18 cellular contexts compared by ENCODE assay signal in the genomic region with DNA sequence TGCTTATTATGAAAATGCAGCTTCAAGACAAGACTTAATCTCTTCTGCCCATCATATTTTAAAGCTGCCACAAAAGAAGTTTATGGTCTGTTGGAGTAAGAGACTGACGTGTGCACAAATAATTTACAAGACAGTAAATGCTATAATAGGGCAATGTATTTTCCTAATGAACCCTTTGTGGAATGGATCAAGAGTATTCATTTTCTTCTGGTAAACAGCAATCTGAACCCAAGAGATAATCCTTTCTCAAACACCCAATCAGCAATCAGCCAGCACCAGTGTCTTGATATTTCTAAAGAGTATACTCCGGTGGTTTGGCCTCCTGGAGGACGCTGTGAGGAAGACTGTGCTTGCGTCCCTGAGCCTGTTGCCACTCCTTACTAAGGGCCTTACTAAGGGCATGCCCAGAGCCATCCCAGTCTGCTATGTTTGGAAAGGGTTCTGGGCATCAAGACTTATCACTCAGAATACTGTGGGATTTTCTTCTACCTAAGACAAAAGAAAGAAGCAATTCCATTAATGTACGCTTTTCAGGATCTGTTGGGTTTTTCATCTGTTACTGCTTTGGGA. TPM values are rescaled to one million over a fixed set of nuclear protein-coding genes. Genes with fewer than 3 reads are reported as not detected.
A peak's percentile ranks its signal among the peaks of the same experiment; 100 is the strongest.
DNase-seq lines count a peak whose midpoint lies in the region; ATAC-seq, FAIRE-seq and TF ChIP-seq lines count a peak whose summit lies in the region.
"Had no signal": no experiment of that assay in that cellular context is flagged by ENCODE, and none has a peak within 500 bp of the region (broad histone marks: within the 10 kb centered on the region; RNA-seq: fewer than 3 reads in every experiment).

No MANE protein-coding gene starts in this region.

- H3K9me3 Mint-ChIP-seq in GM23338: no peaks in the 10 kb centered on the region
- H3K9me3 Mint-ChIP-seq: CD4-positive, CD25-positive, alpha-beta regulatory T cell had no signal

- H3K27ac ChIP-seq in GM23338 (ENCODE audit: low read depth) (no peak overlapping the region), K562 (ENCODE audit: extremely low read depth, low read depth, low read length) (no peak overlapping the region), GM23248 (no peak overlapping the region)
- H3K27ac ChIP-seq: HL-60 had no signal

- in situ Hi-C loops in K562 (cut with MboI) (no loop called here), GM13977 (cut with MboI; ENCODE audit: low pct_unique_long_range_greater_than_20kb, low sequenced_read_pairs, unreplicated experiment) (loop anchor here (25.0 kb wide), 2 partner anchors 135 to 260 kb away; a partner anchor contains a TSS), GM23248 (cut with MboI) (loop anchor here (25.0 kb wide), 1 partner anchor 260 kb away; a partner anchor contains a TSS)

- H3K27me3 ChIP-seq in GM23338 (ENCODE audit: insufficient read depth) (no peaks in the 10 kb centered on the region), K562 (ENCODE audit: control insufficient read depth in 2 of 2, insufficient read depth in 2 of 2, low read length in 2 of 2) (no peaks in the 10 kb centered on the region; a peak in 1 of 5 replicates), GM23248 (replicated peaks; ENCODE audit: insufficient read depth) (no peaks in the 10 kb centered on the region; the same call in 1 of the 2 replicates)
- H3K27me3 ChIP-seq: BE2C had no signal

- no peak for TF ChIP-seq RAD21 in K562 (CRISPR knock-in tag; conservative IDR thresholded peaks at IDR 0.05 in 1 of 2, IDR thresholded peaks at IDR 0.05 in 1 of 2)

- POLR2A ChIA-PET in K562 (lab: Yijun Ruan, JAX): interaction anchor here (0.6 to 0.8 kb wide), 2 partner anchors 18 to 52 kb away, joined by 3 read pairs; no protein-coding TSS in a partner anchor

- no peaks in the 10 kb centered on the region for H3K4me1 ChIP-seq in GM23338 (ENCODE audit: insufficient read depth)
- H3K4me1 ChIP-seq in K562 (replicated peaks in 1 of 2; ENCODE audit: control insufficient read depth in 2 of 2, insufficient read depth in 2 of 2, low read length in 2 of 2): no peaks in the 10 kb centered on the region
- no peaks in the 10 kb centered on the region for H3K4me1 ChIP-seq in GM23248 (ENCODE audit: insufficient read depth)
- H3K4me1 ChIP-seq: BE2C, Caco-2 had no signal

- H3K4me2 ChIP-seq in GM23338 (no peak overlapping the region), K562 (ENCODE audit: insufficient read depth, low read length) (no peak overlapping the region), GM23248 (ENCODE audit: unreplicated experiment) (no peak overlapping the region)

- DNase-seq in GM23338 (ENCODE audit: low spot score): peak; percentile 28
- peak; percentile 18 for DNase-seq in LNCaP clone FGC (ENCODE audit: low read depth)
- DNase-seq in K562 (ENCODE audit: extremely low read depth in 1 of 4, low spot score in 3 of 4): peak in 1 of 4 experiments; percentile 22
- no peak for DNase-seq in GM13977 (ENCODE audit: low spot score)
- no peak for DNase-seq in GM23248
- DNase-seq: ACHN; BE2C; C1 segment of cervical spinal cord; Caco-2; CD4-positive, CD25-positive, alpha-beta regulatory T cell; DMS79 treated with DMSO at 0.1 percent for 48 hours; GF-D8 had no signal

- H3F3A ChIP-seq in GM23338 (replicated peaks; ENCODE audit: low read depth) (no peaks in the 10 kb centered on the region), GM23248 (ENCODE audit: insufficient read depth) (no peaks in the 10 kb centered on the region)

- no peak overlapping the region for H3K27ac Mint-ChIP-seq in GM23338
- H3K27ac Mint-ChIP-seq: CD4-positive, CD25-positive, alpha-beta regulatory T cell had no signal

- H3K36me3 ChIP-seq in GM23338 (ENCODE audit: insufficient read depth): no peaks in the 10 kb centered on the region
- no peaks in the 10 kb centered on the region for H3K36me3 ChIP-seq in K562 (ENCODE audit: control insufficient read depth, insufficient read depth, low read length)
- H3K36me3 ChIP-seq in GM23248 (ENCODE audit: low read depth): no peaks in the 10 kb centered on the region
- H3K36me3 ChIP-seq: BE2C had no signal

- H3K9me2 ChIP-seq in GM23338 (ENCODE audit: insufficient read depth) (no peaks in the 10 kb centered on the region), GM23248 (ENCODE audit: insufficient read depth) (no peaks in the 10 kb centered on the region)

- no peaks in the 10 kb centered on the region for H3K27me3 Mint-ChIP-seq in GM23338 (ENCODE audit: insufficient read depth, low read depth, poor library complexity)
- H3K27me3 Mint-ChIP-seq: CD4-positive, CD25-positive, alpha-beta regulatory T cell had no signal

- no peak overlapping the region for H3K9ac ChIP-seq in K562 (ENCODE audit: insufficient read depth in 1 of 2, low read depth in 2 of 2, low read length in 2 of 2)
- no peak overlapping the region for H3K9ac ChIP-seq in GM23248

- H4K20me1 ChIP-seq in GM23338 (replicated peaks; ENCODE audit: insufficient read depth): no peaks in the 10 kb centered on the region
- H4K20me1 ChIP-seq in K562 (replicated peaks; ENCODE audit: control insufficient read depth, insufficient read depth, low read length): no peaks in the 10 kb centered on the region
- H4K20me1 ChIP-seq in GM23248 (ENCODE audit: insufficient read depth): no peaks in the 10 kb centered on the region

- H3K4me3 Mint-ChIP-seq in GM23338: no peak overlapping the region
- H3K4me3 Mint-ChIP-seq: CD4-positive, CD25-positive, alpha-beta regulatory T cell had no signal

- no peak overlapping the region for H3K4me3 ChIP-seq in GM23338
- no peak overlapping the region for H3K4me3 ChIP-seq in LNCaP clone FGC (ENCODE audit: low read depth, low read length)
- no peak overlapping the region for H3K4me3 ChIP-seq in K562
- no peak overlapping the region for H3K4me3 ChIP-seq in GM23248

- peak; percentile 63 for ATAC-seq in GM23338
- ATAC-seq in K562: peak; percentile 84
- no peak for ATAC-seq in HG03469 (IDR thresholded peaks at IDR 0.05; ENCODE audit: unreplicated experiment)
- no peak for ATAC-seq in GM19035 (IDR thresholded peaks at IDR 0.05; ENCODE audit: unreplicated experiment)

- H2AFZ ChIP-seq in GM23338: peak overlapping the region; percentile 60
- H2AFZ ChIP-seq in K562 (ENCODE audit: low read depth, low read length): no peak overlapping the region
- no peak overlapping the region for H2AFZ ChIP-seq in GM23248

- no peak for TF ChIP-seq EP300 in K562 (IDR thresholded peaks at IDR 0.05; ENCODE audit: low read length)

- FAIRE-seq in K562 (lab: Jason Lieb, UNC): peak; percentile 74
- FAIRE-seq: A204.1, D721Med, H54 had no signal

- TF ChIP-seq CTCF in GM23338 (conservative IDR thresholded peaks at IDR 0.05; ENCODE audit: low read depth in 2 of 2) (no peak), LNCaP clone FGC (IDR thresholded peaks at IDR 0.05; ENCODE audit: control insufficient read depth, extremely low read depth, insufficient read depth) (no peak), K562 (IDR thresholded peaks at IDR 0.05 in 2 of 3, conservative IDR thresholded peaks at IDR 0.05 in 1 of 3; ENCODE audit: insufficient read depth in 2 of 3, low read depth in 1 of 3, low read length in 3 of 3) (no peak), GM13977 (IDR thresholded peaks at IDR 0.05; ENCODE audit: extremely low read depth, insufficient read depth, missing control alignments) (no peak)

- intact Hi-C loops in K562 (cut with micrococcal nuclease): no loop called here

- WGBS in K562 (ENCODE audit: insufficient coverage, low coverage, missing lambda C conversion rate): 21% methylated on average over 5 of the region's 5 CpGs
- 85 to 92% methylated on average over 5 of the region's 5 CpGs for WGBS in GM23248 (ENCODE audit: low coverage in 1 of 2, low lambda C conversion rate in 2 of 2, missing lambda C conversion rate in 2 of 2), 2 experiments

- no peak for TF ChIP-seq POLR2A in K562 (conservative IDR thresholded peaks at IDR 0.05)

- H3K79me2 ChIP-seq in GM23338 (replicated peaks; ENCODE audit: insufficient read depth) (no peaks in the 10 kb centered on the region), K562 (ENCODE audit: control insufficient read depth, insufficient read depth, low read length) (no peaks in the 10 kb centered on the region), GM23248 (ENCODE audit: insufficient read depth) (no peaks in the 10 kb centered on the region)

- CTCF ChIA-PET in K562 (lab: Yijun Ruan, JAX; ENCODE audit: low intra/inter-chr PET ratio): no interaction called here

- no peaks in the 10 kb centered on the region for H3K9me3 ChIP-seq in K562 (replicated peaks; ENCODE audit: control insufficient read depth, insufficient read depth, low read depth, low read length)
- no peaks in the 10 kb centered on the region for H3K9me3 ChIP-seq in GM23248 (ENCODE audit: low read depth)
- H3K9me3 ChIP-seq: BE2C, Caco-2 had no signal

- H3K9me1 ChIP-seq in K562 (ENCODE audit: control insufficient read depth, insufficient read depth, low read length): no peaks in the 10 kb centered on the region

- no peaks in the 10 kb centered on the region for H3K36me3 Mint-ChIP-seq in GM23338 (ENCODE audit: low read depth)

- H3K4me1 Mint-ChIP-seq in GM23338: no peaks in the 10 kb centered on the region

- BruUV-seq in K562 (replicated peaks; lab: Mats Ljungman, UMichigan): no TSS peak

TF ChIP-seq in K562, 482 proteins besides CTCF, POLR2A, EP300 and RAD21 (continues in another document):
- peak; percentile 30; the same call in 1 of the 2 replicates for TF ChIP-seq ZNF239 (CRISPR knock-in tag; IDR thresholded peaks at IDR 0.05)

RNA-seq across cellular contexts. Expression of a gene that starts 48.8 kb away (rescaled TPM):
- 48.1 and 48.8 TPM in 2 replicates for total RNA-seq in GM23338 (2014; rRNA removed; shearing (Covaris generic))
- polyA plus RNA-seq in GM23338 (2016; fragmentation: Nextera tagmentation; extraction: Ambion mirVana) (22.4 and 23.6 TPM in 2 replicates), K562 (2011; rRNA removed) (53.9 and 66.3 TPM in 2 replicates), K562 (2014; fragmentation: Illumina TruSeq; extraction: Trizol) (24.9 and 26.1 TPM in 2 replicates), K562 (2014; fragmentation: Nextera tagmentation; extraction: Ambion mirVana) (1 to 10 TPM; 3.4 to 7.8 TPM), K562 (2014; rRNA removed) (14.7 and 15.9 TPM in 2 replicates), GM23248 (2016; fragmentation: Nextera tagmentation; extraction: Ambion mirVana) (29.9 and 30.1 TPM in 2 replicates)
- total RNA-seq in K562 (2011; cell fraction: chromatin; rRNA removed; ENCODE audit: low replicate concordance): 40.8 and 79.7 TPM in 2 replicates
- 33.0 and 35.8 TPM in 2 replicates for total RNA-seq in K562 (2011; cell fraction: nucleolus; rRNA removed)
- total RNA-seq in K562 (2011; cell fraction: nucleoplasm; rRNA removed): 50.9 and 57.0 TPM in 2 replicates
- total RNA-seq in K562 (2014; rRNA removed) (11.4 and 12.4 TPM in 2 replicates), K562 (2014; rRNA removed; fragmentation: Illumina TruSeq; extraction: Trizol) (21.9 and 25.5 TPM in 2 replicates), K562 (2015; rRNA removed; fragmentation: Illumina TruSeq; extraction: Trizol) (13.6 and 14.7 TPM in 2 replicates), K562 (2021) (22.1 and 25.0 TPM in 2 replicates)
- 41.0 and 55.7 TPM in 2 replicates for polyA plus RNA-seq in K562 (2011; cell fraction: cytosol; rRNA removed)
- 51.6 and 73.7 TPM in 2 replicates for polyA plus RNA-seq in K562 (2011; cell fraction: nucleus; rRNA removed)
- polyA plus RNA-seq in K562 (2012): 16.6 and 39.2 TPM in 2 replicates
- 58.4 and 72.6 TPM in 2 replicates for polyA minus RNA-seq in K562 (2011; rRNA and poly(A)+ RNA removed)
- polyA minus RNA-seq in K562 (2011; cell fraction: cytosol; rRNA and poly(A)+ RNA removed): 33.1 and 35.2 TPM in 2 replicates
- polyA minus RNA-seq in K562 (2011; cell fraction: nucleus; rRNA and poly(A)+ RNA removed): 14.3 and 31.3 TPM in 2 replicates
- total RNA-seq in GM23248 (2014; rRNA removed; shearing (Covaris generic)): 30.7 and 35.3 TPM in 2 replicates

Comparison
In these comparisons a context has a peak if more than half of its experiments do, and no peak if none do; other contexts are left out.
1. ATAC-seq: peak in GM23338 (single experiment) and K562 (single experiment); none in HG03469 (single experiment) and GM19035 (single experiment).
2. DNase-seq: peak in GM23338 (single experiment) and LNCaP clone FGC (single experiment); none in GM13977 (single experiment) and GM23248 (single experiment).